Comparison of ENCODE assay signal across 8 cellular contexts in the genomic region with DNA sequence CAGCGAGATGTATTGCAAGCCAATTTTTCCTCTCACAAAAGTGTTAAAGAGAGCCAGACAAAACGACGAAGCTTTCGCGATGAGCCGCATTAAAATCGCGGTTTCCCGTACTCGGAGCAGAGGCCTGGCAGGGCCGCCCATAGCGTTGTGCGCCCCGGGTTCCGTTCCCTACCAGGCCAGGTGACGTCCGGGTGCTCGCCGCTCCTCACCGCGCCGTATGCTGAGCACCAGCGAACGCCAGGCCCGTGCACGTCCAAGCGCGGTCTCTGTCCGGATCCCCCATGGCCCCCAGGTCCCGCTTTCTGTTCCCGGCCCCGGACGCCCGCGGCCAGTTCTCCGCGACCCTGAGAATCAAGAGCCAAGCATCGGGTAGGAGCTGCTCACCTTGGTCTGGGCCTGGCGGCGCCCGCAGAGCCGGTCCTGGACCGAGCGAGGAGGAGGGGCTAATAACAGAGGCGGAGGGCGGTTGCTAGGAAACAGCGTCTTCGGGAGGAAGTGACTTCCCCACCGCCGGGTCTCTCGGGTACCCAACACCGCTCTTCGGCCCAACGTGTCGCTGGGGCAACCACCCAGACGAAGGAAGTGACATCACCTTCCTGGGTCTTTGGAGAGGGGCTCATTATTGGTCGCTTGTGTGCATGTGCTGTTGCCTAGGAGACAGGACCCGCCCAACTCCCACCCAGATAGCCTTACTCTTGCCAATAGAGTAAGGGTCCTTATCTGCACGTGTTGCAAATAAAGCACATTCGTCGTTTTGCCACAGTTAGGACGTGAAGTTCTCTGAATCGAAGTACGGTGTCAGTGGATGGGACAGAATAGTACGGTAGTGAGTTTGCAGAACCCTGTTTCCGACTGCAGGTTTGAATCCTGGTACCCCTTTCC. TPM values are rescaled to one million over a fixed set of nuclear protein-coding genes. Genes with fewer than 3 reads are reported as not detected.
DNase-seq lines count a peak whose midpoint lies in the region; ATAC-seq and TF ChIP-seq lines count a peak whose summit lies in the region.

A gene (minus strand): TSS at position 579 of the 882 bp plus-strand sequence. CDS start 1,115 bp downstream, outside the sequence.

- H3K4me3 ChIP-seq in AG09309 (ENCODE audit: control insufficient read depth, low read depth, low read length) (peak within 1 kb of the TSS; percentile 97), mucosa of descending colon (no peak within 1 kb of the TSS)

- peak; percentile 67 for DNase-seq in AG09309 (ENCODE audit: low read depth)
- DNase-seq in NCI-H526 treated with DMSO at 0.1 percent for 48 hours (lab: John Stamatoyannopoulos, UW): peak; percentile 95
- peak; percentile 88 for DNase-seq in activated CD8-positive, alpha-beta memory T cell treated with anti-CD3 and anti-CD28 coated beads, Interleukin-2, amount 50 U/mL, for 48 hours
- peak; percentile 77 for DNase-seq in epidermal melanocyte (ENCODE audit: insufficient read length, low spot score)
- peak; percentile 72 to 91 (median 72) for DNase-seq in mucosa of descending colon
- peak; percentile 72 to 78 for DNase-seq in stimulated activated CD8-positive, alpha-beta memory T cell treated with anti-CD3 and anti-CD28 coated beads, Interleukin-4, amount 100 ng/mL, for 1 hour (ENCODE audit: low read depth in 2 of 2, low spot score in 1 of 2)

- ATAC-seq in GM19043 (IDR thresholded peaks at IDR 0.05; ENCODE audit: low read depth, unreplicated experiment) (peak; percentile 98), HG03342 (IDR thresholded peaks at IDR 0.05; ENCODE audit: unreplicated experiment) (peak; percentile 99), mucosa of descending colon (peak; percentile 95)

- TF ChIP-seq CTCF in AG09309 (IDR thresholded peaks at IDR 0.05; ENCODE audit: control insufficient read depth, insufficient read depth, low read depth, low read length, missing control alignments) (no peak), mucosa of descending colon (IDR thresholded peaks at IDR 0.05) (no peak)

- no peaks in the 10 kb centered on the region for H3K9me3 ChIP-seq in mucosa of descending colon

- H3K36me3 ChIP-seq in mucosa of descending colon (ENCODE audit: low read depth): no peaks in the 10 kb centered on the region

- intact Hi-C loops in mucosa of descending colon (cut with DNase I, micrococcal nuclease): no loop called here

- no peaks in the 10 kb centered on the region for H3K4me1 ChIP-seq in mucosa of descending colon (ENCODE audit: low read depth)

RNA-seq across cellular contexts. Expression of the gene that starts here (rescaled TPM):
- total RNA-seq in mucosa of descending colon: 10 to 100 TPM in 1 of 3 donors, 1 to 10 TPM in 1, under 1 TPM in 1; 0.75 to 11.7 (median 2.1) TPM
